Comparison of ENCODE assay signal across 20 cellular contexts in the genomic region with DNA sequence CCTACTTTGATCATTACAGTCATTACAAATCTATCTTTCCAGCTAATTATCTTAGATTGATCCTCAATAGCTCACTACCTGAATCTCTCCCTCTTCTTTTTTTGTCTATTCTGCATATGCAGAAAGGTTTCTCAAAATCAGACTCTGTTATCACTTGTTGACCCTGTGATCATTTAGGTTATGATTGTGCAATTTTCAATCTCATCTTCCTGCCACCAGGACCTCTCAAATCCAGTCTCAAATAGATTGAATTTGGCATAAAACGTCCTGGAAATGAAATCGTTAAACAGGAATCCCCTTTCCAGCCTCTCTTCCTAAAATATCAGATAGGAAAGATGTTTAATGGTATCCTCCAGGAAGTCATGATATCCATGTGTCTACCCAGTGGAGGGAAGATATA.
"Had no signal": no experiment of that assay in that cellular context is flagged by ENCODE, and none has a peak within 500 bp of the region (broad histone marks: within the 10 kb centered on the region; RNA-seq: fewer than 3 reads in every experiment).

No MANE protein-coding gene starts in this region.

- DNase-seq: cortex of kidney; dorsolateral prefrontal cortex; effector CD8-positive, alpha-beta T cell; gastrocnemius medialis; heart right ventricle; hypothalamus; left ventricle myocardium inferior; lower lobe of right lung; mesenchymal stem cell; naive B cell; nephron progenitor cell; sigmoid colon; stimulated activated CD4-positive, alpha-beta T cell treated with anti-CD3 and anti-CD28 coated beads, Interleukin-2, amount 100 ng/mL, for 24 hours; stimulated activated CD4-positive, alpha-beta T cell treated with anti-CD3 and anti-CD28 coated beads, Interleukin-4, amount 100 ng/mL, for 4 hours; stimulated activated naive CD4-positive, alpha-beta T cell; stomach; substantia nigra; transverse colon had no signal

- H3K9me3 ChIP-seq: gastrocnemius medialis, left ventricle myocardium inferior, lower lobe of right lung, sigmoid colon, stomach, thoracic aorta, transverse colon had no signal

- H3K27ac ChIP-seq: dorsolateral prefrontal cortex, gastrocnemius medialis, heart right ventricle, left ventricle myocardium inferior, lower lobe of right lung, sigmoid colon, stomach, thoracic aorta, transverse colon had no signal

- H3K36me3 ChIP-seq: gastrocnemius medialis, heart right ventricle, left ventricle myocardium inferior, lower lobe of right lung, sigmoid colon, stomach, thoracic aorta, transverse colon had no signal

- H3K27ac Mint-ChIP-seq: nephron progenitor cell had no signal

- H3K27me3 ChIP-seq: gastrocnemius medialis, heart right ventricle, sigmoid colon, transverse colon had no signal

- H3K36me3 Mint-ChIP-seq: naive B cell had no signal

- H3K4me1 Mint-ChIP-seq: naive B cell had no signal

- H3K4me3 Mint-ChIP-seq: nephron progenitor cell had no signal

- H3K4me3 ChIP-seq: dorsolateral prefrontal cortex, gastrocnemius medialis, heart right ventricle, left ventricle myocardium inferior, lower lobe of right lung, sigmoid colon, skin epidermis, stomach, thoracic aorta, transverse colon had no signal

- H3K9me3 Mint-ChIP-seq: nephron progenitor cell had no signal

- H3K4me1 ChIP-seq: gastrocnemius medialis, heart right ventricle, left ventricle myocardium inferior, lower lobe of right lung, sigmoid colon, stomach, transverse colon had no signal

- ATAC-seq: gastrocnemius medialis, heart right ventricle, lower lobe of right lung had no signal
